Comparison of ENCODE assay signal across 8 cellular contexts in genomic region chr11:17014774-17015638, GRCh38. TPM values are rescaled to one million over a fixed set of nuclear protein-coding genes. Genes with fewer than 3 reads are reported as not detected.
DNase-seq lines count a peak whose midpoint lies in the region; ATAC-seq and TF ChIP-seq lines count a peak whose summit lies in the region.

No MANE protein-coding gene starts in this region.

- no peak for TF ChIP-seq POLR2A in gastroesophageal sphincter (IDR thresholded peaks at IDR 0.05)

- TF ChIP-seq CTCF in gastroesophageal sphincter (IDR thresholded peaks at IDR 0.05), result peak in 1 of 4 experiments; percentile 45

- no peaks in the 10 kb centered on the region for H3K36me3 ChIP-seq in gastroesophageal sphincter

- WGBS in gastroesophageal sphincter (ENCODE audit: low coverage in 1 of 2), 2 donors, result 14 to 33% methylated on average over 6 to 18 of the region's 33 CpGs

- H3K27me3 ChIP-seq in gastroesophageal sphincter, result peaks cover 12% of the 10 kb centered on the region

- peak overlapping the region in 1 of 4 donors; percentile 41 for H3K27ac ChIP-seq in gastroesophageal sphincter

- TF ChIP-seq EP300 in gastroesophageal sphincter (IDR thresholded peaks at IDR 0.05), result no peak

- H3K9me3 Mint-ChIP-seq in activated T-cell treated with anti-CD3 and anti-CD28 coated beads, Interleukin-2, amount 50 U/mL, for 4 hours, result no peaks in the 10 kb centered on the region

- H3K36me3 Mint-ChIP-seq in activated T-cell treated with anti-CD3 and anti-CD28 coated beads, Interleukin-2, amount 50 U/mL, for 4 hours (ENCODE audit: insufficient read depth), result no peaks in the 10 kb centered on the region

- peak overlapping the region; percentile 51 to 85 for H3K4me3 ChIP-seq in gastroesophageal sphincter

- H3K4me3 Mint-ChIP-seq in activated T-cell treated with anti-CD3 and anti-CD28 coated beads, Interleukin-2, amount 50 U/mL, for 4 hours, result peak overlapping the region; percentile 90

- peaks cover 18% of the 10 kb centered on the region for H3K27me3 Mint-ChIP-seq in activated T-cell treated with anti-CD3 and anti-CD28 coated beads, Interleukin-2, amount 50 U/mL, for 4 hours (ENCODE audit: low read depth)

- H3K4me1 Mint-ChIP-seq in activated T-cell treated with anti-CD3 and anti-CD28 coated beads, Interleukin-2, amount 50 U/mL, for 4 hours (ENCODE audit: low read depth), result peaks cover 8% of the 10 kb centered on the region

- peaks cover 0 to 28% (median 0%) of the 10 kb centered on the region in 3 donors for H3K4me1 ChIP-seq in gastroesophageal sphincter

- DNase-seq in activated CD8-positive, alpha-beta memory T cell treated with anti-CD3 and anti-CD28 coated beads for 24 hours, result peak; percentile 63
- DNase-seq in activated CD8-positive, alpha-beta memory T cell treated with anti-CD3 and anti-CD28 coated beads, Interleukin-2, amount 50 U/mL, for 4 hours, result no peak
- DNase-seq in NCI-H1105 treated with DMSO at 0.1 percent for 48 hours (lab: John Stamatoyannopoulos, UW), result peak; percentile 53
- no peak for DNase-seq in activated T-cell treated with anti-CD3 and anti-CD28 coated beads, Interleukin-2, amount 50 U/mL, for 4 hours
- DNase-seq in pons (ENCODE audit: low spot score), result peak; percentile 15

- peak; percentile 31 to 46 for ATAC-seq in activated T-cell treated with anti-CD3 and anti-CD28 coated beads, Interleukin-2, amount 50 U/mL, for 4 hours
- ATAC-seq in gastroesophageal sphincter, result no peak
- no peak for ATAC-seq in HG03378 (IDR thresholded peaks at IDR 0.05; ENCODE audit: unreplicated experiment)
- no peak for ATAC-seq in GM21786 (IDR thresholded peaks at IDR 0.05; ENCODE audit: unreplicated experiment)

- no peaks in the 10 kb centered on the region for H3K9me3 ChIP-seq in gastroesophageal sphincter

RNA-seq across cellular contexts. Expression of gene PLEKHA7, which starts 0.8 kb away (rescaled TPM):
- 1 to 10 TPM; 2.7 to 3.4 (median 2.7) TPM for total RNA-seq in activated T-cell treated with anti-CD3 and anti-CD28 coated beads, Interleukin-2, amount 50 U/mL, for 4 hours
- 10 to 100 TPM in 3 of 4 donors, 1 to 10 TPM in 1; 8.6 to 13.2 (median 12.2) TPM for total RNA-seq in gastroesophageal sphincter

Comparison
In these comparisons a context has a peak if more than half of its experiments do, and no peak if none do; other contexts are left out.
1. DNase-seq: peak in activated CD8-positive, alpha-beta memory T cell treated with anti-CD3 and anti-CD28 coated beads for 24 hours (single experiment), NCI-H1105 treated with DMSO at 0.1 percent for 48 hours (single experiment) and pons (single experiment); none in activated CD8-positive, alpha-beta memory T cell treated with anti-CD3 and anti-CD28 coated beads, Interleukin-2, amount 50 U/mL, for 4 hours (single experiment) and activated T-cell treated with anti-CD3 and anti-CD28 coated beads, Interleukin-2, amount 50 U/mL, for 4 hours (single experiment).
2. ATAC-seq: peak in activated T-cell treated with anti-CD3 and anti-CD28 coated beads, Interleukin-2, amount 50 U/mL, for 4 hours (2 of 2); none in gastroesophageal sphincter (single experiment), HG03378 (single experiment) and GM21786 (single experiment).